In the genomic region with DNA sequence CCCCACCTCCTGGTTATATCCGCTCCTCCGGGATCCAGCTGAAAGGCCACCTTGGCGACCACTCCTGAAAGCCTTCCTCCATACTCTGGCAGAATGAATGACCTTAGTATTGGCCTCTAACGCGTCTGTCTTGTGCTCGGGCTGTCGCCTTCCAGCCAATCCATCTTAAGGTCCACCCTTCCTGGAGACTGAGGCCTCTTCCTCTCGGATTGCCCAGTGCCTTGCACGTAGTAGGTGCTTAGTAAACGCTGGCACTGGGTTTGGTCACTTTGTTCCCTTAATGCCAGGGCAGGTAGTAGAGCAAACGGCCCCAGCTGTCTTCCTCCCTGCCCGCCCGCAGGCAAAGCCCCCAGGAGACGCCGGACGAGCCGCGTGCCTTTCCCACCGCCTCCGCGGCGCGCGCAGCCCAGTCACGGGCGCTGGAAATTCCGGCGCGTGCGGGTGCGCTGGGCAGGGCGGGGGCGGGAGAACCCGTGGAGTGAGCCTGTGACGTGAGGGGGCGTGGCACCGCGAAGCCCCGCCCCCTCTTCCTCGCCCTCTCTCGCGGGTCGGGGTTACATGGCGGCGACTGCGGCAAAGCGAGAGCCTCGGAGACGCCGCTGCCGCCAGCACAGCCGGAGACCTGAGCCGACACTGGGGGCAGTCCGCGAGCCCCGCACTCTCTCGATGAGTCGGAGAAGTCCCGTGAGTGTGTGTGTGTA, we compare ENCODE assay signal across 8 cellular contexts. TPM values are rescaled to one million over a fixed set of nuclear protein-coding genes. Genes with fewer than 3 reads are reported as not detected.
A peak's percentile ranks its signal among the peaks of the same experiment; 100 is the strongest.
DNase-seq lines count a peak whose midpoint lies in the region; ATAC-seq and TF ChIP-seq lines count a peak whose summit lies in the region.

TSS of gene MAPK6 (plus strand) at position 527 of the 701 bp plus-strand sequence. CDS start 27,242 bp downstream, outside the sequence.

- H3K36me3 ChIP-seq in right atrium auricular region (no peaks in the 10 kb centered on the region), uterus (no peaks in the 10 kb centered on the region)

- H3K27ac ChIP-seq in angular gyrus (ENCODE audit: low read depth, low read length) (peak within 1 kb of the TSS; percentile 98), right atrium auricular region (peak within 1 kb of the TSS; percentile 89 to 92), uterus (peak within 1 kb of the TSS; percentile 93 to 99)

- H3K4me3 ChIP-seq in right atrium auricular region (peak within 1 kb of the TSS; percentile 60 to 63), uterus (peak within 1 kb of the TSS; percentile 47 to 63)

- H3K27me3 ChIP-seq in right atrium auricular region (no peaks in the 10 kb centered on the region), uterus (no peaks in the 10 kb centered on the region)

- intact Hi-C loops in uterus (cut with DNase I; ENCODE audit: low total_unique reads), result no loop called here

- TF ChIP-seq CTCF in right atrium auricular region (IDR thresholded peaks at IDR 0.05) (no peak), uterus (IDR thresholded peaks at IDR 0.05) (peak in 1 of 4 experiments; percentile 4)

- DNase-seq in NCI-H146 treated with DMSO at 0.1 percent for 48 hours (lab: John Stamatoyannopoulos, UW; ENCODE audit: unreplicated experiment), result peak; percentile 48
- DNase-seq in T-helper 2 cell, result peak; percentile 90 to 95 (median 91)
- DNase-seq in right atrium auricular region (ENCODE audit: low spot score), result peak; percentile 95
- DNase-seq in putamen (ENCODE audit: low spot score), result peak; percentile 93
- DNase-seq in uterus, result peak; percentile 92 to 95

- peak; percentile 63 for ATAC-seq in HG02840 (IDR thresholded peaks at IDR 0.05; ENCODE audit: low FRiP score, unreplicated experiment)

- H3K9me3 ChIP-seq in right atrium auricular region, result no peaks in the 10 kb centered on the region
- no peaks in the 10 kb centered on the region for H3K9me3 ChIP-seq in uterus

- peaks cover 0 to 31% of the 10 kb centered on the region in 2 donors for H3K4me1 ChIP-seq in right atrium auricular region
- peaks cover 0 to 5% of the 10 kb centered on the region in 2 donors for H3K4me1 ChIP-seq in uterus

- TF ChIP-seq POLR2A in GM15510 (IDR thresholded peaks at IDR 0.05; ENCODE audit: borderline replicate concordance, extremely low read depth, insufficient read length) (peak; percentile 85), uterus (IDR thresholded peaks at IDR 0.05) (peak; percentile 97 to 98)

RNA-seq across cellular contexts. Expression of gene MAPK6, which starts in this region (rescaled TPM):
- total RNA-seq in right atrium auricular region, result 10 to 100 TPM; 11.6 to 13.4 TPM
- total RNA-seq in uterus, result 10 to 100 TPM; 11.5 to 47.1 (median 30.0) TPM

Comparison
In these comparisons a context has a peak if more than half of its experiments do, and no peak if none do; other contexts are left out.
1. Peak in every context shown above with its lines: DNase-seq, ATAC-seq, H3K4me3 ChIP-seq and H3K27ac ChIP-seq.